8 cellular contexts compared by ENCODE assay signal in genomic region chr9:35489313-35490154, GRCh38. TPM values are rescaled to one million over a fixed set of nuclear protein-coding genes. Genes with fewer than 3 reads are reported as not detected.
DNase-seq lines count a peak whose midpoint lies in the region; ATAC-seq and TF ChIP-seq lines count a peak whose summit lies in the region.

TSS of gene RUSC2 (plus strand) at chr9:35490111. CDS start at chr9:35546522, 56,411 bp downstream.

- H3K4me3 ChIP-seq in CD8-positive, alpha-beta T cell (ENCODE audit: low read depth, low read length), result peak within 1 kb of the TSS; percentile 55

- H3K4me1 ChIP-seq in CD8-positive, alpha-beta T cell (ENCODE audit: insufficient read depth, low read length), result peaks cover 9% of the 10 kb centered on the region

- in situ Hi-C loops in endometrial microvascular endothelial cells (cut with HindIII; ENCODE audit: inconsistent ontology term, low pct_unique_long_range_greater_than_20kb, low sequenced_read_pairs), result loop anchor here (25.0 kb wide), 1 partner anchor 377 kb away; the partner anchor contains the start of genes ATOSB and STOML2

- CTCF ChIA-PET in CD8-positive, alpha-beta T cell (lab: Charles Lee), result interaction anchor here (0.8 to 1.4 kb wide), 2 partner anchors 64 to 115 kb away, joined by 3 read pairs; partner anchors contain the start of gene TESK1

- peaks cover 19% of the 10 kb centered on the region for H3K4me1 Mint-ChIP-seq in CD8-positive, alpha-beta T cell (ENCODE audit: low read depth)

- DNase-seq in CD8-positive, alpha-beta T cell, result peak in 6 of 7 experiments; percentile 8 to 70 (median 30)
- DNase-seq in NCI-H526 (lab: John Stamatoyannopoulos, UW) (peak; percentile 82 to 92), lung microvascular endothelial cell (ENCODE audit: low read depth in 2 of 2) (peak; percentile 91 to 93)
- peak; percentile 18 to 45 (median 30) for DNase-seq in activated CD8-positive, alpha-beta memory T cell treated with anti-CD3 and anti-CD28 coated beads for 48 hours (ENCODE audit: low read depth in 2 of 3, low spot score in 2 of 3)
- peak in 2 of 3 experiments; percentile 11 to 63 for DNase-seq in stimulated activated CD4-positive, alpha-beta T cell treated with anti-CD3 and anti-CD28 coated beads, TNF-alpha, amount 100 ng/mL, for 24 hours (ENCODE audit: low read depth in 3 of 3)

- no peak for TF ChIP-seq CTCF in CD8-positive, alpha-beta T cell (IDR thresholded peaks at IDR 0.05)

- peak within 1 kb of the TSS; percentile 35 for H3K27ac Mint-ChIP-seq in CD8-positive, alpha-beta T cell

- no peak within 1 kb of the TSS for H3K27ac ChIP-seq in CD8-positive, alpha-beta T cell (ENCODE audit: low read depth, low read length)

- no peaks in the 10 kb centered on the region for H3K36me3 ChIP-seq in CD8-positive, alpha-beta T cell (ENCODE audit: insufficient read depth, low read length)

- peak; percentile 65 for ATAC-seq in CD8-positive, alpha-beta T cell
- ATAC-seq in HG02623 (IDR thresholded peaks at IDR 0.05; ENCODE audit: unreplicated experiment) (peak; percentile 56), HG03280 (IDR thresholded peaks at IDR 0.05; ENCODE audit: unreplicated experiment) (no peak)

- no peaks in the 10 kb centered on the region for H3K9me3 ChIP-seq in CD8-positive, alpha-beta T cell (ENCODE audit: low read length)

- H3K27me3 Mint-ChIP-seq in CD8-positive, alpha-beta T cell (ENCODE audit: low read depth), result peaks cover 15% of the 10 kb centered on the region

- H3K4me3 Mint-ChIP-seq in CD8-positive, alpha-beta T cell, result peak within 1 kb of the TSS; percentile 81

- H3K9me3 Mint-ChIP-seq in CD8-positive, alpha-beta T cell, result no peaks in the 10 kb centered on the region

- H3K27me3 ChIP-seq in CD8-positive, alpha-beta T cell (ENCODE audit: insufficient read depth, low read length), result no peaks in the 10 kb centered on the region

- intact Hi-C loops in CD8-positive, alpha-beta T cell (cut with DNase I, micrococcal nuclease), result loop anchor here in 1 of 2 experiments (1.0 kb wide), 2 partner anchors 115 to 373 kb away; no protein-coding TSS in a partner anchor

- POLR2A ChIA-PET in CD8-positive, alpha-beta T cell (lab: Charles Lee), result no interaction called here

- no peaks in the 10 kb centered on the region for H3K36me3 Mint-ChIP-seq in CD8-positive, alpha-beta T cell

RNA-seq across cellular contexts. Expression of gene RUSC2, which starts in this region (rescaled TPM):
- under 1 TPM; 0.22 to 0.36 TPM for total RNA-seq in CD8-positive, alpha-beta T cell
- total RNA-seq in endometrial microvascular endothelial cells (ENCODE audit: inconsistent ontology term) (35.9 TPM), lung microvascular endothelial cell (7.8 and 10.9 TPM in 2 replicates)

Comparison
In these comparisons a context has a peak if more than half of its experiments do, and no peak if none do; other contexts are left out.
1. Peak in DNase-seq, ATAC-seq and H3K4me3 ChIP-seq in CD8-positive, alpha-beta T cell; RNA of the gene not detected or under 1 TPM.
2. DNase-seq: peak in every context shown above with its lines; median percentile 92 in lung microvascular endothelial cell; 87 in NCI-H526; 37 in stimulated activated CD4-positive, alpha-beta T cell treated with anti-CD3 and anti-CD28 coated beads, TNF-alpha, amount 100 ng/mL, for 24 hours; 30 in CD8-positive, alpha-beta T cell; 30 in activated CD8-positive, alpha-beta memory T cell treated with anti-CD3 and anti-CD28 coated beads for 48 hours.